Comparison of ENCODE assay signal across 21 cellular contexts in genomic region chr1:235070819-235071218, GRCh38. TPM values are rescaled to one million over a fixed set of nuclear protein-coding genes. Genes with fewer than 3 reads are reported as not detected.
DNase-seq lines count a peak whose midpoint lies in the region; ATAC-seq and TF ChIP-seq lines count a peak whose summit lies in the region.
"Had no signal": no experiment of that assay in that cellular context is flagged by ENCODE, and none has a peak within 500 bp of the region (broad histone marks: within the 10 kb centered on the region; RNA-seq: fewer than 3 reads in every experiment).

No MANE protein-coding gene starts in this region.

- H3K27me3 ChIP-seq in left ventricle myocardium inferior (ENCODE audit: low read depth) = no peaks in the 10 kb centered on the region
- no peaks in the 10 kb centered on the region for H3K27me3 ChIP-seq in heart right ventricle
- no peaks in the 10 kb centered on the region for H3K27me3 ChIP-seq in foreskin keratinocyte
- no peaks in the 10 kb centered on the region for H3K27me3 ChIP-seq in gastrocnemius medialis
- no peaks in the 10 kb centered on the region for H3K27me3 ChIP-seq in uterus

- TF ChIP-seq CTCF in left ventricle myocardium inferior (IDR thresholded peaks at IDR 0.05; ENCODE audit: borderline replicate concordance) (no peak), heart right ventricle (IDR thresholded peaks at IDR 0.05) (no peak), foreskin keratinocyte (conservative IDR thresholded peaks at IDR 0.05) (no peak), gastrocnemius medialis (IDR thresholded peaks at IDR 0.05 in 4 of 5, conservative IDR thresholded peaks at IDR 0.05 in 1 of 5) (no peak), uterus (IDR thresholded peaks at IDR 0.05) (no peak)

- H3K4me3 ChIP-seq in left ventricle myocardium inferior = no peak overlapping the region
- H3K4me3 ChIP-seq in heart right ventricle = no peak overlapping the region
- H3K4me3 ChIP-seq in gastrocnemius medialis = no peak overlapping the region
- H3K4me3 ChIP-seq in uterus = no peak overlapping the region
- H3K4me3 ChIP-seq: K562 had no signal

- H3K36me3 ChIP-seq in left ventricle myocardium inferior = no peaks in the 10 kb centered on the region
- no peaks in the 10 kb centered on the region for H3K36me3 ChIP-seq in heart right ventricle
- H3K36me3 ChIP-seq in gastrocnemius medialis = no peaks in the 10 kb centered on the region
- H3K36me3 ChIP-seq in uterus = no peaks in the 10 kb centered on the region

- in situ Hi-C loops in gastrocnemius medialis (cut with MboI; ENCODE audit: low sequenced_read_pairs in 4 of 4) = loop anchor here (5.0 to 10.0 kb wide), 7 partner anchors 74 to 536 kb away; no protein-coding TSS in a partner anchor

- ATAC-seq in heart right ventricle (no peak), foreskin keratinocyte (no peak), gastrocnemius medialis (no peak), HG03565 (IDR thresholded peaks at IDR 0.05; ENCODE audit: unreplicated experiment) (no peak), GM18519 (IDR thresholded peaks at IDR 0.05; ENCODE audit: low FRiP score, unreplicated experiment) (no peak)
- no peak for ATAC-seq in activated naive CD4-positive, alpha-beta T cell treated with anti-CD3 and anti-CD28 coated beads, Interleukin-2, amount 50 U/mL, for 72 hours
- ATAC-seq: K562; naive thymus-derived CD8-positive, alpha-beta T cell had no signal

- no peak for DNase-seq in left ventricle myocardium inferior
- DNase-seq in heart right ventricle = no peak
- DNase-seq in foreskin keratinocyte = no peak
- DNase-seq in gastrocnemius medialis = no peak
- no peak for DNase-seq in uterus
- no peak for DNase-seq in activated naive CD4-positive, alpha-beta T cell treated with anti-CD3 and anti-CD28 coated beads, Interleukin-2, amount 50 U/mL, for 72 hours (ENCODE audit: low spot score in 2 of 2)
- DNase-seq: activated CD4-positive, alpha-beta T cell treated with anti-CD3 and anti-CD28 coated beads, Interleukin-2, amount 50 U/mL, for 4 hours; activated CD4-positive, CD25-positive, alpha-beta regulatory T cell; activated CD8-positive, alpha-beta memory T cell treated with anti-CD3 and anti-CD28 coated beads, Interleukin-2, amount 50 U/mL, for 4 hours; CD8-positive, alpha-beta memory T cell; central memory CD4-positive, alpha-beta T cell; midbrain; naive thymus-derived CD8-positive, alpha-beta T cell; stimulated activated CD8-positive, alpha-beta memory T cell treated with anti-CD3 and anti-CD28 coated beads, Interleukin-4, amount 100 ng/mL, for 48 hours had no signal

- H3K9me3 Mint-ChIP-seq in activated naive CD4-positive, alpha-beta T cell treated with anti-CD3 and anti-CD28 coated beads, Interleukin-2, amount 50 U/mL, for 72 hours = no peaks in the 10 kb centered on the region
- H3K9me3 Mint-ChIP-seq: activated T-helper 2 cell treated with anti-CD3 and anti-CD28 coated beads, Interferon-gamma antibody, Interleukin-2, Interleukin-4, amounts not matched to agents 10 μg/mL and 5 μg/mL and 100 μg/mL, durations not matched to agents 14 hours and 24 hours and 36 hours; CD8-positive, alpha-beta memory T cell; HFFc6; naive thymus-derived CD8-positive, alpha-beta T cell had no signal

- intact Hi-C loops in left ventricle myocardium inferior (cut with micrococcal nuclease) (no loop called here), heart right ventricle (cut with DNase I) (loop anchor here in 8 of 10 donors (5.0 to 10.0 kb wide), 8 partner anchors 74 to 346 kb away; no protein-coding TSS in a partner anchor), gastrocnemius medialis (cut with DNase I; ENCODE audit: low total_unique reads) (loop anchor here (1.0 to 10.0 kb wide), 2 partner anchors 156 to 461 kb away; partner anchors contain the start of gene IRF2BP2), uterus (cut with DNase I; ENCODE audit: low total_unique reads) (loop anchor here (10.0 kb wide), 3 partner anchors 66 to 466 kb away; no protein-coding TSS in a partner anchor)

- H3K27ac Mint-ChIP-seq in activated naive CD4-positive, alpha-beta T cell treated with anti-CD3 and anti-CD28 coated beads, Interleukin-2, amount 50 U/mL, for 72 hours = no peak overlapping the region
- H3K27ac Mint-ChIP-seq: activated naive CD8-positive, alpha-beta T cell; activated T-helper 2 cell treated with anti-CD3 and anti-CD28 coated beads, Interferon-gamma antibody, Interleukin-2, Interleukin-4, amounts not matched to agents 10 μg/mL and 5 μg/mL and 100 μg/mL, durations not matched to agents 14 hours and 24 hours and 36 hours had no signal

- peak overlapping the region; percentile 57 for H3K27ac ChIP-seq in left ventricle myocardium inferior (replicated peaks)
- peak overlapping the region in 4 of 10 donors; percentile 5 to 75 (median 54) for H3K27ac ChIP-seq in heart right ventricle
- peak overlapping the region; percentile 91 for H3K27ac ChIP-seq in foreskin keratinocyte
- H3K27ac ChIP-seq in gastrocnemius medialis = peak overlapping the region; percentile 87 to 100 (median 90)
- H3K27ac ChIP-seq in uterus = no peak overlapping the region
- H3K27ac ChIP-seq: parathyroid adenoma had no signal

- TF ChIP-seq POLR2A in gastrocnemius medialis (IDR thresholded peaks at IDR 0.05) = no peak
- no peak for TF ChIP-seq POLR2A in uterus (IDR thresholded peaks at IDR 0.05)

- H3K9me3 ChIP-seq in left ventricle myocardium inferior (replicated peaks) (no peaks in the 10 kb centered on the region), heart right ventricle (no peaks in the 10 kb centered on the region), gastrocnemius medialis (no peaks in the 10 kb centered on the region), uterus (no peaks in the 10 kb centered on the region)

- H3K4me1 ChIP-seq in left ventricle myocardium inferior (peaks cover 80% of the 10 kb centered on the region), heart right ventricle (peaks cover 40 to 84% (median 69%) of the 10 kb centered on the region in 9 donors), foreskin keratinocyte (peaks cover 46% of the 10 kb centered on the region), gastrocnemius medialis (peaks cover 75 to 81% of the 10 kb centered on the region in 2 donors), uterus (peaks cover 0 to 13% of the 10 kb centered on the region in 2 donors)
- H3K4me1 ChIP-seq: parathyroid adenoma had no signal

- H3K36me3 Mint-ChIP-seq in activated naive CD4-positive, alpha-beta T cell treated with anti-CD3 and anti-CD28 coated beads, Interleukin-2, amount 50 U/mL, for 72 hours = peaks cover 5% of the 10 kb centered on the region in 2 donors
- H3K36me3 Mint-ChIP-seq: activated naive CD8-positive, alpha-beta T cell; CD8-positive, alpha-beta memory T cell; naive thymus-derived CD8-positive, alpha-beta T cell had no signal

RNA-seq across cellular contexts. Expression of gene TOMM20, which starts 57.8 kb away (rescaled TPM):
- total RNA-seq in left ventricle myocardium inferior (84.1 TPM), heart right ventricle (100 to 1,000 TPM in 3 of 10 donors, 10 to 100 TPM in 7; 85.0 to 113 (median 94.6) TPM), foreskin keratinocyte (84.7 and 90.6 TPM in 2 replicates), gastrocnemius medialis (10 to 100 TPM; 51.7 to 71.8 (median 62.3) TPM), uterus (100 to 1,000 TPM in 2 of 4 donors, 10 to 100 TPM in 2; 72.9 to 149 (median 110) TPM)
- polyA plus RNA-seq in heart right ventricle (10 to 100 TPM; 40.0 to 54.4 TPM), foreskin keratinocyte (91.0 and 95.9 TPM in 2 replicates)
- total RNA-seq in activated naive CD4-positive, alpha-beta T cell treated with anti-CD3 and anti-CD28 coated beads, Interleukin-2, amount 50 U/mL, for 72 hours = 100 to 1,000 TPM; 144 to 147 TPM

Comparison
In these comparisons a context has a peak if more than half of its experiments do, and no peak if none do; other contexts are left out.
1. H3K27ac ChIP-seq: peak in left ventricle myocardium inferior (single experiment), foreskin keratinocyte (single experiment) and gastrocnemius medialis (4 of 4); none in uterus (0 of 2).